Comparison of ENCODE assay signal across 11 cellular contexts in the genomic region with DNA sequence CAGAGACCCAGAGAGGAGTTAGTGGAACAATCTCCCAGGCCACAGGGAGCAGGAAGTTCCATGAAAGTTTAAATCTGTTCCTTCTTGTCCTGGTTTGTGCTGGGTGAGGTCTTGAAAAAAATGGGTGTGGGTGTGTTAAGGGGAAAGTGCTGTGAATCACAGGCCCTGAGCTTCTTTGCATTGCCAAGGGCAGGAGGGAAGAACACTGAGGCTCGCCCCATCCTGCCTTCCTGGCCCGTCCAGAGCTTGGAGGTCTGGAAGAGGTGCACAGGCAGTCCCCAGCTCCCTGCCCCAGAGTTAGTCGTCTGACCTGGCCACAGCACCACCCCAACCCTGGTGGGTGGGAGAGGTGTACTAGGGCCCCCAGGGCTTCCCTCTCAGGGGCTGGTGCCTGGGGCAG. TPM values are rescaled to one million over a fixed set of nuclear protein-coding genes. Genes with fewer than 3 reads are reported as not detected.
DNase-seq lines count a peak whose midpoint lies in the region; ATAC-seq and TF ChIP-seq lines count a peak whose summit lies in the region.
"Had no signal": no experiment of that assay in that cellular context is flagged by ENCODE, and none has a peak within 500 bp of the region (broad histone marks: within the 10 kb centered on the region; RNA-seq: fewer than 3 reads in every experiment).

No MANE protein-coding gene starts in this region.

- no peaks in the 10 kb centered on the region for H3K9me2 ChIP-seq in hepatocyte (replicated peaks; ENCODE audit: insufficient read depth)

- H3K4me2 ChIP-seq in hepatocyte (peak overlapping the region; percentile 100), smooth muscle cell (peak overlapping the region; percentile 99)

- intact Hi-C loops in CD4-positive, alpha-beta T cell (cut with DNase I, micrococcal nuclease), result no loop called here

- TF ChIP-seq CTCF in astrocyte of the spinal cord (IDR thresholded peaks at IDR 0.05; ENCODE audit: low read depth, low read length) (no peak), hepatocyte (IDR thresholded peaks at IDR 0.05; ENCODE audit: poor library complexity) (no peak), smooth muscle cell (IDR thresholded peaks at IDR 0.05; ENCODE audit: borderline replicate concordance, insufficient read depth, poor library complexity, severe bottlenecking) (no peak)
- TF ChIP-seq CTCF in CD4-positive, alpha-beta T cell (IDR thresholded peaks at IDR 0.05), result no peak

- H3K27me3 ChIP-seq in hepatocyte, result peaks cover 14% of the 10 kb centered on the region
- H3K27me3 ChIP-seq in smooth muscle cell (ENCODE audit: low read depth), result no peaks in the 10 kb centered on the region
- H3K27me3 ChIP-seq in CD4-positive, alpha-beta T cell (ENCODE audit: control insufficient read depth, insufficient read depth, low read length), result peaks cover 25% of the 10 kb centered on the region

- H4K20me1 ChIP-seq in hepatocyte (ENCODE audit: insufficient read depth, poor library complexity, severe bottlenecking) (no peaks in the 10 kb centered on the region), smooth muscle cell (ENCODE audit: low read depth) (peaks cover 22% of the 10 kb centered on the region)

- peaks cover 20% of the 10 kb centered on the region for H3K4me1 ChIP-seq in hepatocyte (ENCODE audit: insufficient read depth)
- peaks cover 5% of the 10 kb centered on the region for H3K4me1 ChIP-seq in smooth muscle cell (ENCODE audit: low read depth)

- H3K9ac ChIP-seq in smooth muscle cell (ENCODE audit: low read depth), result no peak overlapping the region

- in situ Hi-C loops in astrocyte of the spinal cord (cut with HindIII; ENCODE audit: low sequenced_read_pairs), result no loop called here

- no peak overlapping the region for H3K27ac ChIP-seq in hepatocyte
- H3K27ac ChIP-seq in smooth muscle cell (ENCODE audit: low read depth), result peak overlapping the region; percentile 3
- no peak overlapping the region for H3K27ac ChIP-seq in CD4-positive, alpha-beta T cell (ENCODE audit: low read depth, low read length)

- H3K27me3 Mint-ChIP-seq in CD4-positive, alpha-beta T cell, result peaks cover 34% of the 10 kb centered on the region

- no peaks in the 10 kb centered on the region for H3K9me3 ChIP-seq in hepatocyte (ENCODE audit: low read depth)
- no peaks in the 10 kb centered on the region for H3K9me3 ChIP-seq in smooth muscle cell (replicated peaks; ENCODE audit: low read depth)
- H3K9me3 ChIP-seq in CD4-positive, alpha-beta T cell (ENCODE audit: control insufficient read depth, low read length), result no peaks in the 10 kb centered on the region

- peaks cover 8% of the 10 kb centered on the region for H3K4me1 Mint-ChIP-seq in CD4-positive, alpha-beta T cell (ENCODE audit: low read depth)

- H3K36me3 Mint-ChIP-seq in CD4-positive, alpha-beta T cell (ENCODE audit: low read depth), result no peaks in the 10 kb centered on the region
- H3K36me3 Mint-ChIP-seq: activated naive CD4-positive, alpha-beta T cell treated with anti-CD3 and anti-CD28 coated beads, Interleukin-2, amount 10 ng/mL, durations not matched to agents 7 days and 5 days had no signal

- no peak for ATAC-seq in CD4-positive, alpha-beta T cell (ENCODE audit: poor library complexity)
- ATAC-seq: activated CD8-positive, alpha-beta T cell treated with anti-CD3 and anti-CD28 coated beads for 36 hours had no signal

- no peak overlapping the region for H3K4me3 Mint-ChIP-seq in CD4-positive, alpha-beta T cell
- H3K4me3 Mint-ChIP-seq: activated naive CD4-positive, alpha-beta T cell treated with anti-CD3 and anti-CD28 coated beads, Interleukin-2, amount 10 ng/mL, durations not matched to agents 7 days and 5 days; T-helper 1 cell treated with Interleukin-12 subunit alpha and Interleukin-12 subunit beta and Interleukin-4 antibody, amounts not matched to agents 30 μg/mL and 1 μg/mL, for 36 hours had no signal

- H3K36me3 ChIP-seq in hepatocyte (replicated peaks; ENCODE audit: insufficient read depth, low read depth) (no peaks in the 10 kb centered on the region), smooth muscle cell (ENCODE audit: low read depth) (no peaks in the 10 kb centered on the region)

- WGBS in hepatocyte (ENCODE audit: low lambda C conversion rate, missing lambda C conversion rate), result 97% methylated on average over 3 of the region's 3 CpGs
- WGBS in smooth muscle cell (ENCODE audit: low lambda C conversion rate), result 61% methylated on average over 3 of the region's 3 CpGs

- H3K9me3 Mint-ChIP-seq in CD4-positive, alpha-beta T cell, result no peaks in the 10 kb centered on the region
- H3K9me3 Mint-ChIP-seq: activated CD8-positive, alpha-beta T cell treated with anti-CD3 and anti-CD28 coated beads for 36 hours; activated naive CD4-positive, alpha-beta T cell treated with anti-CD3 and anti-CD28 coated beads, Interleukin-2, amount 10 ng/mL, durations not matched to agents 7 days and 5 days; T-helper 1 cell treated with Interleukin-12 subunit alpha and Interleukin-12 subunit beta and Interleukin-4 antibody, amounts not matched to agents 30 μg/mL and 1 μg/mL, for 36 hours had no signal

- peaks cover 24% of the 10 kb centered on the region for H3K79me2 ChIP-seq in hepatocyte
- peaks cover 17% of the 10 kb centered on the region for H3K79me2 ChIP-seq in smooth muscle cell (ENCODE audit: low read depth)

- H3K27ac Mint-ChIP-seq in CD4-positive, alpha-beta T cell, result no peak overlapping the region
- H3K27ac Mint-ChIP-seq: activated CD8-positive, alpha-beta T cell treated with anti-CD3 and anti-CD28 coated beads for 36 hours; activated naive CD4-positive, alpha-beta T cell treated with anti-CD3 and anti-CD28 coated beads, Interleukin-2, amount 10 ng/mL, durations not matched to agents 7 days and 5 days; T-helper 1 cell treated with Interleukin-12 subunit alpha and Interleukin-12 subunit beta and Interleukin-4 antibody, amounts not matched to agents 30 μg/mL and 1 μg/mL, for 36 hours had no signal

- POLR2A ChIA-PET in CD4-positive, alpha-beta T cell (lab: Charles Lee), result interaction anchor here (0.6 kb wide), 1 partner anchor 10 kb away, joined by 3 read pairs; no protein-coding TSS in a partner anchor

- DNase-seq in HCEC 1CT, result peak; percentile 43
- no peak for DNase-seq in astrocyte of the spinal cord (ENCODE audit: low read depth, low spot score)
- DNase-seq in hepatocyte (ENCODE audit: low spot score), result no peak
- no peak for DNase-seq in smooth muscle cell (lab: John Stamatoyannopoulos, UW; ENCODE audit: unreplicated experiment)
- no peak for DNase-seq in pons (ENCODE audit: low spot score)
- DNase-seq in CD4-positive, alpha-beta T cell, result no peak
- DNase-seq in mesenteric fat pad (ENCODE audit: low spot score), result no peak
- DNase-seq: activated CD8-positive, alpha-beta T cell treated with anti-CD3 and anti-CD28 coated beads for 36 hours; activated naive CD4-positive, alpha-beta T cell treated with anti-CD3 and anti-CD28 coated beads, Interleukin-2, amount 10 ng/mL, durations not matched to agents 7 days and 5 days; NCI-H1436 treated with DMSO at 0.1 percent for 48 hours had no signal

- CTCF ChIA-PET in CD4-positive, alpha-beta T cell (lab: Charles Lee), result no interaction called here

- H2AFZ ChIP-seq in hepatocyte (no peak overlapping the region), smooth muscle cell (ENCODE audit: low read depth) (no peak overlapping the region)

- peak overlapping the region; percentile 63 for H3K4me3 ChIP-seq in astrocyte of the spinal cord (ENCODE audit: low read depth, low read length)
- no peak overlapping the region for H3K4me3 ChIP-seq in hepatocyte
- no peak overlapping the region for H3K4me3 ChIP-seq in smooth muscle cell

- peaks cover 6% of the 10 kb centered on the region for H3F3A ChIP-seq in smooth muscle cell (ENCODE audit: low read depth)

RNA-seq across cellular contexts. Expression of gene ADORA2B, which starts 2.4 kb away (rescaled TPM):
- 9.2 and 11.4 TPM in 2 replicates for total RNA-seq in hepatocyte
- polyA plus RNA-seq in hepatocyte, result 11.7 and 15.4 TPM in 2 replicates
- total RNA-seq in smooth muscle cell, result 14.2 and 24.7 TPM in 2 replicates
- 17.0 and 18.8 TPM in 2 replicates for polyA plus RNA-seq in smooth muscle cell
- not detected for total RNA-seq in CD4-positive, alpha-beta T cell
- total RNA-seq in mesenteric fat pad, result 0.55 TPM

RNA-seq across cellular contexts. Expression of gene ZSWIM7, which starts 52.2 kb away (rescaled TPM):
- total RNA-seq in hepatocyte (22.2 and 27.0 TPM in 2 replicates), smooth muscle cell (11.7 and 16.8 TPM in 2 replicates), mesenteric fat pad (34.0 TPM)
- polyA plus RNA-seq in hepatocyte (41.8 and 46.8 TPM in 2 replicates), smooth muscle cell (22.0 and 23.6 TPM in 2 replicates)
- total RNA-seq in CD4-positive, alpha-beta T cell, result 10 to 100 TPM; 11.3 to 13.0 TPM

RNA-seq across cellular contexts. Expression of gene TTC19, which starts 52.3 kb away (rescaled TPM):
- total RNA-seq in hepatocyte (31.8 and 42.5 TPM in 2 replicates), smooth muscle cell (18.1 and 38.7 TPM in 2 replicates), mesenteric fat pad (27.0 TPM)
- polyA plus RNA-seq in hepatocyte (39.0 and 46.5 TPM in 2 replicates), smooth muscle cell (17.4 and 22.9 TPM in 2 replicates)
- total RNA-seq in CD4-positive, alpha-beta T cell, result 10 to 100 TPM; 57.8 to 66.7 TPM
